5 cellular contexts compared by ENCODE assay signal in genomic region chr15:22273185-22273584, GRCh38.
DNase-seq lines count a peak whose midpoint lies in the region; ATAC-seq and TF ChIP-seq lines count a peak whose summit lies in the region.
"Not testable (repeated sequence)": the region's sequence is repeated elsewhere in the genome, so short reads cannot be mapped to it uniquely, and the experiment has no call there.

No MANE protein-coding gene starts in this region.

- H3K4me1 Mint-ChIP-seq in activated CD8-positive, alpha-beta memory T cell treated with anti-CD3 and anti-CD28 coated beads, Interleukin-2, amount 10 ng/mL, durations not matched to agents 7 days and 5 days = not testable (repeated sequence)

- H3K27ac ChIP-seq in spleen = not testable (repeated sequence)

- not testable (repeated sequence) for TF ChIP-seq POLR2A in spleen (IDR thresholded peaks at IDR 0.05)

- H3K27me3 ChIP-seq in spleen (replicated peaks in 1 of 7) = not testable (repeated sequence)

- not testable (repeated sequence) for H3K4me3 ChIP-seq in spleen

- not testable (repeated sequence) for H3K36me3 Mint-ChIP-seq in activated CD8-positive, alpha-beta memory T cell treated with anti-CD3 and anti-CD28 coated beads, Interleukin-2, amount 10 ng/mL, durations not matched to agents 7 days and 5 days

- H3K9me3 ChIP-seq in spleen = not testable (repeated sequence)

- H3K4me1 ChIP-seq in spleen = not testable (repeated sequence)

- H3K27ac Mint-ChIP-seq in activated CD8-positive, alpha-beta memory T cell treated with anti-CD3 and anti-CD28 coated beads, Interleukin-2, amount 10 ng/mL, durations not matched to agents 7 days and 5 days = not testable (repeated sequence)

- TF ChIP-seq CTCF in GM13976 (IDR thresholded peaks at IDR 0.05; ENCODE audit: borderline replicate concordance, control extremely low read depth, extremely low read depth, insufficient read depth, missing control alignments); spleen (IDR thresholded peaks at IDR 0.05 in 8 of 11, conservative IDR thresholded peaks at IDR 0.05 in 3 of 11): not testable (repeated sequence)

- 83 to 90% (median 86%) methylated on average over 12 of the region's 12 CpGs for WGBS in spleen, 5 donors

- CTCF ChIA-PET in activated CD8-positive, alpha-beta memory T cell treated with anti-CD3 and anti-CD28 coated beads, Interleukin-2, amount 10 ng/mL, durations not matched to agents 7 days and 5 days (lab: Charles Lee) = not testable (repeated sequence)

- not testable (repeated sequence) for ATAC-seq in activated CD8-positive, alpha-beta memory T cell treated with anti-CD3 and anti-CD28 coated beads, Interleukin-2, amount 10 ng/mL, durations not matched to agents 7 days and 5 days; left lobe of liver

- H3K27me3 Mint-ChIP-seq in activated CD8-positive, alpha-beta memory T cell treated with anti-CD3 and anti-CD28 coated beads, Interleukin-2, amount 10 ng/mL, durations not matched to agents 7 days and 5 days = not testable (repeated sequence)

- H3K36me3 ChIP-seq in spleen = not testable (repeated sequence)

- not testable (repeated sequence) for H3K4me3 Mint-ChIP-seq in activated CD8-positive, alpha-beta memory T cell treated with anti-CD3 and anti-CD28 coated beads, Interleukin-2, amount 10 ng/mL, durations not matched to agents 7 days and 5 days

- in situ Hi-C loops in GM13976 (cut with MboI; ENCODE audit: low sequenced_read_pairs, unreplicated experiment) = not testable (repeated sequence)

- H3K9me3 Mint-ChIP-seq in activated CD8-positive, alpha-beta memory T cell treated with anti-CD3 and anti-CD28 coated beads, Interleukin-2, amount 10 ng/mL, durations not matched to agents 7 days and 5 days (ENCODE audit: low read depth) = not testable (repeated sequence)

- intact Hi-C loops in spleen (cut with DNase I; ENCODE audit: low total_unique reads) = not testable (repeated sequence)

- DNase-seq in GM13976 (ENCODE audit: low spot score) (peak; percentile 8), RPMI7951 (ENCODE audit: low read depth) (peak; percentile 59), left lobe of liver (ENCODE audit: low spot score) (peak; percentile 43), spleen (peak; percentile 77)
- peak; percentile 35 for DNase-seq in activated CD8-positive, alpha-beta memory T cell treated with anti-CD3 and anti-CD28 coated beads, Interleukin-2, amount 10 ng/mL, durations not matched to agents 7 days and 5 days

Comparison
In these comparisons a context has a peak if more than half of its experiments do, and no peak if none do; other contexts are left out.
1. DNase-seq: peak in every context shown above with its lines; median percentile 77 in spleen; 59 in RPMI7951; 43 in left lobe of liver; 35 in activated CD8-positive, alpha-beta memory T cell treated with anti-CD3 and anti-CD28 coated beads, Interleukin-2, amount 10 ng/mL, durations not matched to agents 7 days and 5 days; 8 in GM13976.